ENCODE assay signal across 22 cellular contexts in the genomic region with DNA sequence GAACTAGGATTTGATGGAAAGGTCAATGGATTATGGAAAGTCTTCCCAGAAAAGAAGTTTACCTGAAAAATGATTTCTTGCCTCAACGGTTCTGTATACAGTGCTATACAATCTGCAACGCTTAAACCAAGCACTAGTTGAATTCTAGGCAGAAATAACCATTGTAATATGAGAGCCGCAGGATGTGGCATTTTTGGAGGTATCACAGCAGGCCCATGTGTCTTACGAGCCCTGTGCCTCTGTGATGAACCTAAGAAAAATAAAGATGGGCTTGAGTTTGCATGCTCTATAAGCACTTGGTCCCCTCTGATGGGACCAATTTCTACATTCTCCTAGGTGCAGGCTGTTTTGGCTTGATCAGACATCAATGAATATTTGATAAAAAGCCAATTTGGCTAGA.
"Had no signal": no experiment of that assay in that cellular context is flagged by ENCODE, and none has a peak within 500 bp of the region (broad histone marks: within the 10 kb centered on the region; RNA-seq: fewer than 3 reads in every experiment).

No MANE protein-coding gene starts in this region.

- DNase-seq: hypothalamus; immature natural killer cell; kidney; left colon; left lung; midbrain; mucosa of descending colon; naive thymus-derived CD4-positive, alpha-beta T cell; ovary; right lobe of liver; stimulated activated CD4-positive, alpha-beta T cell treated with anti-CD3 and anti-CD28 coated beads, Interleukin-12 subunit alpha, Interleukin-12 subunit beta, amount 100 ng/mL, for 4 hours; stimulated activated CD4-positive, alpha-beta T cell treated with anti-CD3 and anti-CD28 coated beads, Interleukin-15, amount 100 ng/mL, for 24 hours; stimulated activated CD4-positive, alpha-beta T cell treated with anti-CD3 and anti-CD28 coated beads, Interleukin-2, amount 100 ng/mL, for 24 hours; stimulated activated CD4-positive, alpha-beta T cell treated with anti-CD3 and anti-CD28 coated beads, Interleukin-4, amount 100 ng/mL, for 1 hour; stimulated activated naive CD4-positive, alpha-beta T cell; tibial artery; uterus had no signal

- H3K36me3 ChIP-seq: left lung, ovary, right atrium auricular region, right lobe of liver, suprapubic skin, thoracic aorta, tibial artery, uterus had no signal

- H3K4me1 ChIP-seq: right atrium auricular region, right lobe of liver, suprapubic skin, tibial artery, uterus had no signal

- H3K27ac ChIP-seq: left lung, ovary, right atrium auricular region, right lobe of liver, suprapubic skin, thoracic aorta, tibial artery, uterus had no signal

- H3K27me3 ChIP-seq: left lung, ovary, right atrium auricular region, right lobe of liver, suprapubic skin, tibial artery, uterus had no signal

- H3K4me3 ChIP-seq: left lung, lung, mucosa of descending colon, ovary, right atrium auricular region, right lobe of liver, smooth muscle cell, suprapubic skin, thoracic aorta, tibial artery, uterus had no signal

- H3K4me2 ChIP-seq: smooth muscle cell had no signal

- H3K9me3 ChIP-seq: left lung, mucosa of descending colon, ovary, right atrium auricular region, right lobe of liver, suprapubic skin, thoracic aorta, tibial artery, uterus had no signal
